ENCODE assay signal across 1 cellular context in genomic region chr3:58008140-58009025, GRCh38.
TF ChIP-seq lines count a peak whose summit lies in the region.

FLNB (plus strand) TSS chr3:58008422; CDS start chr3:58008565, 143 bp downstream.

TF ChIP-seq in HepG2, 621 proteins besides CTCF, POLR2A, EP300 and RAD21 (continued from another document and continues in another):
- TF ChIP-seq, protein P1, sequence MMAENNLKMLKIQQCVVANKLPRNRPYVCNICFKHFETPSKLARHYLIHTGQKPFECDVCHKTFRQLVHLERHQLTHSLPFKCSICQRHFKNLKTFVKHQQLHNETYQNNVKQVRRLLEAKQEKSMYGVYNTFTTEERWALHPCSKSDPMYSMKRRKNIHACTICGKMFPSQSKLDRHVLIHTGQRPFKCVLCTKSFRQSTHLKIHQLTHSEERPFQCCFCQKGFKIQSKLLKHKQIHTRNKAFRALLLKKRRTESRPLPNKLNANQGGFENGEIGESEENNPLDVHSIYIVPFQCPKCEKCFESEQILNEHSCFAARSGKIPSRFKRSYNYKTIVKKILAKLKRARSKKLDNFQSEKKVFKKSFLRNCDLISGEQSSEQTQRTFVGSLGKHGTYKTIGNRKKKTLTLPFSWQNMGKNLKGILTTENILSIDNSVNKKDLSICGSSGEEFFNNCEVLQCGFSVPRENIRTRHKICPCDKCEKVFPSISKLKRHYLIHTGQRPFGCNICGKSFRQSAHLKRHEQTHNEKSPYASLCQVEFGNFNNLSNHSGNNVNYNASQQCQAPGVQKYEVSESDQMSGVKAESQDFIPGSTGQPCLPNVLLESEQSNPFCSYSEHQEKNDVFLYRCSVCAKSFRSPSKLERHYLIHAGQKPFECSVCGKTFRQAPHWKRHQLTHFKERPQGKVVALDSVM (CRISPR knock-in tag; IDR thresholded peaks at IDR 0.05) = peak; percentile 58; the same call in 1 of the 2 replicates
- TF ChIP-seq, protein P2, sequence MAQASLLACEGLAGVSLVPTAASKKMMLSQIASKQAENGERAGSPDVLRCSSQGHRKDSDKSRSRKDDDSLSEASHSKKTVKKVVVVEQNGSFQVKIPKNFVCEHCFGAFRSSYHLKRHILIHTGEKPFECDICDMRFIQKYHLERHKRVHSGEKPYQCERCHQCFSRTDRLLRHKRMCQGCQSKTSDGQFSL (CRISPR knock-in tag; IDR thresholded peaks at IDR 0.05) = no peak
- TF ChIP-seq TCF12 (IDR thresholded peaks at IDR 0.05) (no peak), TCF12 (CRISPR knock-in tag; IDR thresholded peaks at IDR 0.05) (no peak; the same call in 1 of the 2 replicates), ZNF414 (CRISPR knock-in tag; IDR thresholded peaks at IDR 0.05) (peak; percentile 64; the same call in 1 of the 2 replicates), ZNF777 (CRISPR knock-in tag; IDR thresholded peaks at IDR 0.05) (peak; percentile 66; the same call in 1 of the 2 replicates), SMARCE1 (IDR thresholded peaks at IDR 0.05; ENCODE audit: borderline replicate concordance) (no peak), ZNF3 (CRISPR knock-in tag; IDR thresholded peaks at IDR 0.05) (no peak), KDM4B (CRISPR knock-in tag; IDR thresholded peaks at IDR 0.05) (peak; percentile 62; the same call in 1 of the 2 replicates), ZNF12 (CRISPR knock-in tag; IDR thresholded peaks at IDR 0.05) (no peak), TAF1 (CRISPR knock-in tag; IDR thresholded peaks at IDR 0.05) (peak; percentile 96), CENPX (CRISPR knock-in tag; IDR thresholded peaks at IDR 0.05) (no peak), ZNF629 (CRISPR knock-in tag; conservative IDR thresholded peaks at IDR 0.05) (peak; percentile 48; the same call in 1 of the 2 replicates), KDM5B (CRISPR knock-in tag; IDR thresholded peaks at IDR 0.05; ENCODE audit: borderline replicate concordance) (peak; percentile 89; the same call in 1 of the 2 replicates), ZNF660 (CRISPR knock-in tag; IDR thresholded peaks at IDR 0.05; ENCODE audit: borderline replicate concordance, low read depth) (no peak), ZNF800 (CRISPR knock-in tag; IDR thresholded peaks at IDR 0.05) (no peak), ZNF20 (CRISPR knock-in tag; IDR thresholded peaks at IDR 0.05) (no peak; the same call in 1 of the 2 replicates), CENPBD1 (CRISPR knock-in tag; IDR thresholded peaks at IDR 0.05; ENCODE audit: borderline replicate concordance, low read depth) (no peak), POLR2G (IDR thresholded peaks at IDR 0.05; ENCODE audit: low read depth, low read length) (peak; percentile 89), KAT2B (IDR thresholded peaks at IDR 0.05; ENCODE audit: borderline replicate concordance, low read depth, low read length) (no peak), ZBTB40 (IDR thresholded peaks at IDR 0.05) (no peak), ZBTB40 (CRISPR knock-in tag; IDR thresholded peaks at IDR 0.05) (no peak; the same call in none of the 2 replicates), SMAD3 (CRISPR knock-in tag; IDR thresholded peaks at IDR 0.05) (peak; percentile 62; the same call in 1 of the 2 replicates), ZNF703 (CRISPR knock-in tag; IDR thresholded peaks at IDR 0.05; ENCODE audit: borderline replicate concordance) (no peak; the same call in 1 of the 2 replicates), MATR3 (CRISPR knock-in tag; IDR thresholded peaks at IDR 0.05) (no peak), ZNF879 (CRISPR knock-in tag; IDR thresholded peaks at IDR 0.05) (0 out of 2 replicates have a peak, but pooled peaks have one; percentile 65), ZNF598 (CRISPR knock-in tag; IDR thresholded peaks at IDR 0.05; ENCODE audit: borderline replicate concordance) (no peak), ZNF567 (CRISPR knock-in tag; IDR thresholded peaks at IDR 0.05; ENCODE audit: borderline replicate concordance) (peak; percentile 81; the same call in 1 of the 2 replicates), SMAD9 (CRISPR knock-in tag; IDR thresholded peaks at IDR 0.05) (no peak), GABPA (IDR thresholded peaks at IDR 0.05; ENCODE audit: low read depth, low read length) (no peak), GABPA (CRISPR knock-in tag; IDR thresholded peaks at IDR 0.05; ENCODE audit: low read depth) (no peak), ZNF768 (CRISPR knock-in tag; IDR thresholded peaks at IDR 0.05) (peak; percentile 60; the same call in 1 of the 2 replicates), ZBTB20 (CRISPR knock-in tag; IDR thresholded peaks at IDR 0.05; ENCODE audit: borderline replicate concordance, low read depth) (peak; percentile 87; the same call in 1 of the 2 replicates), FOXK2 (IDR thresholded peaks at IDR 0.05) (no peak)
- TF ChIP-seq, protein P3, sequence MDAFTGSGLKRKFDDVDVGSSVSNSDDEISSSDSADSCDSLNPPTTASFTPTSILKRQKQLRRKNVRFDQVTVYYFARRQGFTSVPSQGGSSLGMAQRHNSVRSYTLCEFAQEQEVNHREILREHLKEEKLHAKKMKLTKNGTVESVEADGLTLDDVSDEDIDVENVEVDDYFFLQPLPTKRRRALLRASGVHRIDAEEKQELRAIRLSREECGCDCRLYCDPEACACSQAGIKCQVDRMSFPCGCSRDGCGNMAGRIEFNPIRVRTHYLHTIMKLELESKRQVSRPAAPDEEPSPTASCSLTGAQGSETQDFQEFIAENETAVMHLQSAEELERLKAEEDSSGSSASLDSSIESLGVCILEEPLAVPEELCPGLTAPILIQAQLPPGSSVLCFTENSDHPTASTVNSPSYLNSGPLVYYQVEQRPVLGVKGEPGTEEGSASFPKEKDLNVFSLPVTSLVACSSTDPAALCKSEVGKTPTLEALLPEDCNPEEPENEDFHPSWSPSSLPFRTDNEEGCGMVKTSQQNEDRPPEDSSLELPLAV (CRISPR knock-in tag; conservative IDR thresholded peaks at IDR 0.05; ENCODE audit: low read depth) = 0 out of 2 replicates have a peak, but pooled peaks have one; percentile 47
- TF ChIP-seq, protein P4, sequence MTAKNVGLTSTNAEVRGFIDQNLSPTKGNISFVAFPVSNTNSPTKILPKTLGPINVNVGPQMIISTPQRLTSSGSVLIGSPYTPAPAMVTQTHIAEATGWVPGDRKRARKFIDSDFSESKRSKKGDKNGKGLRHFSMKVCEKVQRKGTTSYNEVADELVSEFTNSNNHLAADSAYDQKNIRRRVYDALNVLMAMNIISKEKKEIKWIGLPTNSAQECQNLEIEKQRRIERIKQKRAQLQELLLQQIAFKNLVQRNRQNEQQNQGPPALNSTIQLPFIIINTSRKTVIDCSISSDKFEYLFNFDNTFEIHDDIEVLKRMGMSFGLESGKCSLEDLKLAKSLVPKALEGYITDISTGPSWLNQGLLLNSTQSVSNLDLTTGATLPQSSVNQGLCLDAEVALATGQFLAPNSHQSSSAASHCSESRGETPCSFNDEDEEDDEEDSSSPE (CRISPR knock-in tag; IDR thresholded peaks at IDR 0.05) = peak; percentile 32; the same call in 1 of the 2 replicates
- TF ChIP-seq, protein P5, sequence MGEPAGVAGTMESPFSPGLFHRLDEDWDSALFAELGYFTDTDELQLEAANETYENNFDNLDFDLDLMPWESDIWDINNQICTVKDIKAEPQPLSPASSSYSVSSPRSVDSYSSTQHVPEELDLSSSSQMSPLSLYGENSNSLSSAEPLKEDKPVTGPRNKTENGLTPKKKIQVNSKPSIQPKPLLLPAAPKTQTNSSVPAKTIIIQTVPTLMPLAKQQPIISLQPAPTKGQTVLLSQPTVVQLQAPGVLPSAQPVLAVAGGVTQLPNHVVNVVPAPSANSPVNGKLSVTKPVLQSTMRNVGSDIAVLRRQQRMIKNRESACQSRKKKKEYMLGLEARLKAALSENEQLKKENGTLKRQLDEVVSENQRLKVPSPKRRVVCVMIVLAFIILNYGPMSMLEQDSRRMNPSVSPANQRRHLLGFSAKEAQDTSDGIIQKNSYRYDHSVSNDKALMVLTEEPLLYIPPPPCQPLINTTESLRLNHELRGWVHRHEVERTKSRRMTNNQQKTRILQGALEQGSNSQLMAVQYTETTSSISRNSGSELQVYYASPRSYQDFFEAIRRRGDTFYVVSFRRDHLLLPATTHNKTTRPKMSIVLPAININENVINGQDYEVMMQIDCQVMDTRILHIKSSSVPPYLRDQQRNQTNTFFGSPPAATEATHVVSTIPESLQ (CRISPR knock-in tag; conservative IDR thresholded peaks at IDR 0.05) = no peak
- TF ChIP-seq, protein P6, sequence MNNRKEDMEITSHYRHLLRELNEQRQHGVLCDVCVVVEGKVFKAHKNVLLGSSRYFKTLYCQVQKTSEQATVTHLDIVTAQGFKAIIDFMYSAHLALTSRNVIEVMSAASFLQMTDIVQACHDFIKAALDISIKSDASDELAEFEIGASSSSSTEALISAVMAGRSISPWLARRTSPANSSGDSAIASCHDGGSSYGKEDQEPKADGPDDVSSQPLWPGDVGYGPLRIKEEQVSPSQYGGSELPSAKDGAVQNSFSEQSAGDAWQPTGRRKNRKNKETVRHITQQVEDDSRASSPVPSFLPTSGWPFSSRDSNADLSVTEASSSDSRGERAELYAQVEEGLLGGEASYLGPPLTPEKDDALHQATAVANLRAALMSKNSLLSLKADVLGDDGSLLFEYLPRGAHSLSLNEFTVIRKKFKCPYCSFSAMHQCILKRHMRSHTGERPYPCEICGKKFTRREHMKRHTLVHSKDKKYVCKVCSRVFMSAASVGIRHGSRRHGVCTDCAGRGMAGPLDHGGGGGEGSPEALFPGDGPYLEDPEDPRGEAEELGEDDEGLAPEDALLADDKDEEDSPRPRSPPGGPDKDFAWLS (CRISPR knock-in tag; IDR thresholded peaks at IDR 0.05; ENCODE audit: borderline replicate concordance) = no peak
